Comparison of ENCODE assay signal across 9 cellular contexts in the genomic region with DNA sequence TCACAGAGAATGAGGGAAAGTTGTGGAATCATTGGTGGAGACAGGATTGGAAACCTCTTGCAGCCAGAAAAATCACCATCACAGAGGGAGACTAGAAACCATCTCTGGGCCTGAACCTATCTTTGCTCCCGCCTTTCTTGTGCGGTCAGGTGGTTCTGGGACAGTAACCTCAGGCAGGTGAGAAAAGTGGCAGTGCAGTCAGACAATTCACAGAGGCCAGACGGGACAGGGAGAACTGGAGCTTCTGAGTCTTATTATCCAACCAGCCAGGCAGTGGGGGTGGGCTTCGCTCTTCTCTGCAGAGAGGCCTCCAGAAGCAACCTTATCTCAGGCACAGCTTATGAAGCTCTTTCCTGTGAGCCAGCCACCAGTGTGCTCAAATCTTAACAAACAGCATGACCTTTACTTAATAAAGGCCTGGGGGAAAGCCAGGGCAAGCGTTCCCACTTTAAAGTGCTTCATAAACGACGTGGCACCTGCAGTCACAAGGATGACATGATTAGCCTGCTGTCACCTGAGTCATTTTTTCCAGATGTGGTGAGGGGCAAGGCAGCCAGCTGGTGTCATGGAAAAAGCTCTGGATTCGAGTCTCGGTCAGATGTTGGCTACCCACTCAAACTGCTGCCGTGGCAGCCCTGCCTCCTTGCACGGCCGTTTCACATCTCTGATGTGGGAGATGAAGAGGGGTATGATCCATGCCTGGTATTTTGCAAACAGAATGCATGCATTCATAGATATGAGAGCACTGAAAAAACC.
A peak's percentile ranks its signal among the peaks of the same experiment; 100 is the strongest.
DNase-seq lines count a peak whose midpoint lies in the region; ATAC-seq, FAIRE-seq and TF ChIP-seq lines count a peak whose summit lies in the region.
"Had no signal": no experiment of that assay in that cellular context is flagged by ENCODE, and none has a peak within 500 bp of the region (broad histone marks: within the 10 kb centered on the region; RNA-seq: fewer than 3 reads in every experiment).

No MANE protein-coding gene starts in this region.

- no peak for TF ChIP-seq EP300 in H1 (IDR thresholded peaks at IDR 0.05; ENCODE audit: borderline replicate concordance in 1 of 2, low read depth in 2 of 2, low read length in 2 of 2)

- no peak overlapping the region for H3K4ac ChIP-seq in H1 (replicated peaks; ENCODE audit: insufficient read length, low read depth, low read length)

- FAIRE-seq in H1 (lab: Jason Lieb, UNC), result no peak

- no peak for TF ChIP-seq RAD21 in H1 (IDR thresholded peaks at IDR 0.05 in 1 of 2, conservative IDR thresholded peaks at IDR 0.05 in 1 of 2; ENCODE audit: low read depth in 2 of 2, low read length in 2 of 2)

- no peak overlapping the region for H2AFZ ChIP-seq in H1 (ENCODE audit: low read length)

- H3K27ac ChIP-seq in H1 (ENCODE audit: low read depth, low read length) (no peak overlapping the region), aorta (ENCODE audit: low read depth in 1 of 2, low read length in 2 of 2) (no peak overlapping the region)

- peak overlapping the region; percentile 62; the same call in 1 of the 2 replicates for H2BK20ac ChIP-seq in H1 (ENCODE audit: low read length)

- CTCF ChIA-PET in H1 (lab: Charles Lee; ENCODE audit: partially characterized antibody), result interaction anchor here (1.0 to 1.6 kb wide), 5 partner anchors 8 to 308 kb away, joined by 3 to 4 read pairs (median 3); no protein-coding TSS in a partner anchor

- no peaks in the 10 kb centered on the region for H3K9me3 ChIP-seq in H1 (ENCODE audit: insufficient read depth in 2 of 2, low read depth in 1 of 2, low read length in 1 of 2)
- H3K9me3 ChIP-seq in aorta (ENCODE audit: control insufficient read depth, low read length), result no peaks in the 10 kb centered on the region

- no peaks in the 10 kb centered on the region for H4K20me1 ChIP-seq in H1 (replicated peaks in 1 of 2; ENCODE audit: control insufficient read depth in 1 of 2, insufficient read depth in 2 of 2, low read length in 2 of 2)

- in situ Hi-C loops in GM13977 (cut with MboI; ENCODE audit: low pct_unique_long_range_greater_than_20kb, low sequenced_read_pairs, unreplicated experiment), result no loop called here

- H3K36me3 ChIP-seq in H1 (ENCODE audit: control insufficient read depth in 2 of 4, insufficient read depth in 4 of 4, low read length in 3 of 4) (no peaks in the 10 kb centered on the region), aorta (ENCODE audit: control insufficient read depth in 1 of 2, insufficient read depth in 2 of 2, low read length in 1 of 2) (no peaks in the 10 kb centered on the region)

- peak overlapping the region; percentile 17; the same call in 1 of the 2 replicates for H2BK5ac ChIP-seq in H1 (ENCODE audit: low read depth, low read length)

- no peak overlapping the region for H3K4me3 ChIP-seq in Jurkat, Clone E6-1 (ENCODE audit: low read length)
- H3K4me3 ChIP-seq in H1 (ENCODE audit: extremely low read depth in 1 of 4, insufficient read depth in 2 of 4, low read depth in 3 of 4, low read length in 4 of 4), result no peak overlapping the region
- H3K4me3 ChIP-seq in aorta (ENCODE audit: low read length in 2 of 2), result no peak overlapping the region

- H3K4me1 ChIP-seq in H1 (replicated peaks in 1 of 4; ENCODE audit: control insufficient read depth in 3 of 4, insufficient read depth in 4 of 4, low read length in 3 of 4), result peaks cover 12 to 30% (median 23%) of the 10 kb centered on the region in 4 experiments
- no peaks in the 10 kb centered on the region for H3K4me1 ChIP-seq in aorta (ENCODE audit: control insufficient read depth in 1 of 2, insufficient read depth in 2 of 2, low read length in 2 of 2)

- H3K23ac ChIP-seq in H1 (ENCODE audit: insufficient read length), result no peak overlapping the region

- peak overlapping the region; percentile 81; the same call in 1 of the 2 replicates for H2BK12ac ChIP-seq in H1 (ENCODE audit: low read depth, low read length)

- H2BK15ac ChIP-seq in H1 (ENCODE audit: low read length), result peak overlapping the region; percentile 95; the same call in 1 of the 2 replicates

- no peak overlapping the region for H3K18ac ChIP-seq in H1 (ENCODE audit: extremely low read depth, low read length)

- no peak for TF ChIP-seq POLR2A in H1 (IDR thresholded peaks at IDR 0.05; ENCODE audit: control extremely low read depth in 1 of 2, low read depth in 2 of 2, low read length in 2 of 2)

- peak; percentile 46 for DNase-seq in Jurkat, Clone E6-1 (ENCODE audit: low read depth, low spot score)
- DNase-seq in H1 (ENCODE audit: low read depth in 1 of 2, low spot score in 2 of 2) (no peak), aorta (no peak), NCI-H1436 treated with DMSO at 0.1 percent for 48 hours (lab: John Stamatoyannopoulos, UW) (no peak), GM13977 (ENCODE audit: low spot score) (no peak)
- DNase-seq in stimulated activated CD8-positive, alpha-beta memory T cell treated with anti-CD3 and anti-CD28 coated beads, Interleukin-12 subunit alpha, Interleukin-12 subunit beta, amount 100 ng/mL, for 4 hours (ENCODE audit: low read depth), result peak; percentile 63
- DNase-seq: activated B cell treated with CpG ODN at 0.5 μM for 24 hours had no signal

- WGBS in H1 (ENCODE audit: extremely low coverage in 1 of 2, insufficient coverage in 1 of 2, insufficient read length in 1 of 2, insufficient replicate concordance in 2 of 2, low coverage in 1 of 2, low lambda C conversion rate in 2 of 2, missing lambda C conversion rate in 1 of 2), 2 experiments, result 87% methylated on average over 12 of the region's 12 CpGs; no CpG with 5 or more reads in 1 of the 2 experiments
- 92 to 96% methylated on average over 12 of the region's 12 CpGs for WGBS in aorta, 2 donors

- no peak overlapping the region for H3K9ac ChIP-seq in H1 (replicated peaks in 1 of 4; ENCODE audit: extremely low read depth in 1 of 4, low read depth in 3 of 4, low read length in 3 of 4)

- TF ChIP-seq CTCF in H1 (IDR thresholded peaks at IDR 0.05; ENCODE audit: control extremely low read depth in 1 of 3, insufficient read depth in 1 of 3, low read depth in 1 of 3, low read length in 3 of 3) (no peak), GM13977 (IDR thresholded peaks at IDR 0.05; ENCODE audit: extremely low read depth, insufficient read depth, missing control alignments) (no peak)

- intact Hi-C loops in aorta (cut with DNase I), result no loop called here

- H4K8ac ChIP-seq in H1 (ENCODE audit: extremely low read depth, insufficient read depth, low read length), result no peak overlapping the region

- H3K27me3 ChIP-seq in H1 (replicated peaks in 1 of 4; ENCODE audit: control insufficient read depth in 3 of 4, extremely low read depth in 1 of 4, insufficient read depth in 3 of 4, low read length in 3 of 4) (no peaks in the 10 kb centered on the region), aorta (ENCODE audit: control insufficient read depth in 1 of 2, insufficient read depth in 2 of 2, low read length in 1 of 2) (no peaks in the 10 kb centered on the region)

- POLR2A ChIA-PET in H1 (lab: Charles Lee; ENCODE audit: partially characterized antibody), result interaction anchor here (1.3 to 1.5 kb wide), 2 partner anchors 15 to 105 kb away, joined by 3 read pairs; no protein-coding TSS in a partner anchor

- no peak overlapping the region for H3K14ac ChIP-seq in H1 (ENCODE audit: insufficient read length)

- H2AK5ac ChIP-seq in H1 (ENCODE audit: low read depth, low read length), result peak overlapping the region; percentile 42; the same call in 1 of the 2 replicates

- ATAC-seq in activated CD4-positive, CD25-positive, alpha-beta regulatory T cell treated with anti-CD3 and anti-CD28 coated beads, Interleukin-2, amount 50 U/mL, for 24 hours, result peak; percentile 70 to 72
- no peak for ATAC-seq in aorta (ENCODE audit: low FRiP score)
- ATAC-seq in HG02642 (IDR thresholded peaks at IDR 0.05; ENCODE audit: poor library complexity, unreplicated experiment), result no peak

- no peak overlapping the region for H3K4me2 ChIP-seq in H1 (ENCODE audit: insufficient read depth in 1 of 2, low read depth in 2 of 2, low read length in 2 of 2)

- no peaks in the 10 kb centered on the region for H3K79me2 ChIP-seq in H1 (ENCODE audit: control insufficient read depth in 1 of 2, insufficient read depth in 2 of 2, low read length in 2 of 2)

- no peak overlapping the region for H4K5ac ChIP-seq in H1 (ENCODE audit: insufficient read length, low read depth, low read length)

- no peak overlapping the region for H4K91ac ChIP-seq in H1 (replicated peaks; ENCODE audit: insufficient read length, low read length)

- H2BK120ac ChIP-seq in H1 (replicated peaks; ENCODE audit: low read depth, low read length), result no peak overlapping the region

- no peak overlapping the region for H3K56ac ChIP-seq in H1 (replicated peaks; ENCODE audit: insufficient read length, low read depth, low read length)

- H3K79me1 ChIP-seq in H1 (ENCODE audit: low read depth, low read length), result no peaks in the 10 kb centered on the region

- no peaks in the 10 kb centered on the region for H3K23me2 ChIP-seq in H1 (ENCODE audit: low read depth, low read length)

TF ChIP-seq in H1, 55 proteins besides CTCF, POLR2A, EP300 and RAD21:
- no peak for TF ChIP-seq RNF2 (IDR thresholded peaks at IDR 0.05; ENCODE audit: borderline replicate concordance, low read depth, low read length, missing control alignments, poor library complexity, severe bottlenecking)
- TF ChIP-seq JUN (IDR thresholded peaks at IDR 0.05; ENCODE audit: low read depth, low read length), result no peak
- no peak for TF ChIP-seq RFX5 (IDR thresholded peaks at IDR 0.05; ENCODE audit: borderline replicate concordance, low read depth, low read length)
- TF ChIP-seq E2F6 (IDR thresholded peaks at IDR 0.05), result peak; percentile 88; the same call in 1 of the 2 replicates
- no peak for TF ChIP-seq SRF (IDR thresholded peaks at IDR 0.05; ENCODE audit: low read depth, low read length)
- no peak for TF ChIP-seq SIX5 (IDR thresholded peaks at IDR 0.05; ENCODE audit: low read depth, low read length)
- TF ChIP-seq GABPA (IDR thresholded peaks at IDR 0.05; ENCODE audit: borderline replicate concordance, insufficient read depth, low read length), result no peak
- no peak for TF ChIP-seq YY1 (IDR thresholded peaks at IDR 0.05; ENCODE audit: low read depth, low read length)
TF ChIP-seq in H1: peak in this region for 1.

Comparison
In these comparisons a context has a peak if more than half of its experiments do, and no peak if none do; other contexts are left out.
1. DNase-seq: peak in Jurkat, Clone E6-1 (single experiment) and stimulated activated CD8-positive, alpha-beta memory T cell treated with anti-CD3 and anti-CD28 coated beads, Interleukin-12 subunit alpha, Interleukin-12 subunit beta, amount 100 ng/mL, for 4 hours (single experiment); none in H1 (0 of 2), aorta (0 of 2), NCI-H1436 treated with DMSO at 0.1 percent for 48 hours (single experiment) and GM13977 (single experiment).
2. ATAC-seq: peak in activated CD4-positive, CD25-positive, alpha-beta regulatory T cell treated with anti-CD3 and anti-CD28 coated beads, Interleukin-2, amount 50 U/mL, for 24 hours (2 of 2); none in aorta (single experiment) and HG02642 (single experiment).